ENCODE assay signal across 1 cellular context in genomic region chr14:99971087-99971928, GRCh38.
TF ChIP-seq lines count a peak whose summit lies in the region.

No MANE protein-coding gene starts in this region.

TF ChIP-seq in WTC11, 78 proteins besides CTCF, POLR2A, EP300 and RAD21 (continued from another document):
- TF ChIP-seq ARID4B (CRISPR knock-in tag; IDR thresholded peaks at IDR 0.05; ENCODE audit: borderline replicate concordance) (peak; percentile 69; the same call in 1 of the 2 replicates), TEAD1 (CRISPR knock-in tag; IDR thresholded peaks at IDR 0.05) (peak; percentile 15; the same call in 1 of the 2 replicates), MYBL2 (CRISPR knock-in tag; IDR thresholded peaks at IDR 0.05) (peak; percentile 43; the same call in 1 of the 2 replicates), MAX (CRISPR knock-in tag; IDR thresholded peaks at IDR 0.05) (peak; percentile 95), TEAD4 (CRISPR knock-in tag; IDR thresholded peaks at IDR 0.05) (no peak), TP53 (CRISPR knock-in tag; IDR thresholded peaks at IDR 0.05) (peak; percentile 80; the same call in 1 of the 2 replicates), ZNF138 (CRISPR knock-in tag; conservative IDR thresholded peaks at IDR 0.05) (peak; percentile 78; the same call in 1 of the 2 replicates), RELA (CRISPR knock-in tag; IDR thresholded peaks at IDR 0.05; ENCODE audit: borderline replicate concordance) (peak; percentile 75), ZBTB21 (CRISPR knock-in tag; IDR thresholded peaks at IDR 0.05; ENCODE audit: borderline replicate concordance) (0 out of 2 replicates have a peak, but pooled peaks have one; percentile 56), SP1 (CRISPR knock-in tag; conservative IDR thresholded peaks at IDR 0.05) (peak; percentile 75)
- TF ChIP-seq, protein P1, sequence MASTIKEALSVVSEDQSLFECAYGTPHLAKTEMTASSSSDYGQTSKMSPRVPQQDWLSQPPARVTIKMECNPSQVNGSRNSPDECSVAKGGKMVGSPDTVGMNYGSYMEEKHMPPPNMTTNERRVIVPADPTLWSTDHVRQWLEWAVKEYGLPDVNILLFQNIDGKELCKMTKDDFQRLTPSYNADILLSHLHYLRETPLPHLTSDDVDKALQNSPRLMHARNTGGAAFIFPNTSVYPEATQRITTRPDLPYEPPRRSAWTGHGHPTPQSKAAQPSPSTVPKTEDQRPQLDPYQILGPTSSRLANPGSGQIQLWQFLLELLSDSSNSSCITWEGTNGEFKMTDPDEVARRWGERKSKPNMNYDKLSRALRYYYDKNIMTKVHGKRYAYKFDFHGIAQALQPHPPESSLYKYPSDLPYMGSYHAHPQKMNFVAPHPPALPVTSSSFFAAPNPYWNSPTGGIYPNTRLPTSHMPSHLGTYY (CRISPR knock-in tag; IDR thresholded peaks at IDR 0.05): 0 out of 2 replicates have a peak, but pooled peaks have one; percentile 21
- TF ChIP-seq, protein P2, sequence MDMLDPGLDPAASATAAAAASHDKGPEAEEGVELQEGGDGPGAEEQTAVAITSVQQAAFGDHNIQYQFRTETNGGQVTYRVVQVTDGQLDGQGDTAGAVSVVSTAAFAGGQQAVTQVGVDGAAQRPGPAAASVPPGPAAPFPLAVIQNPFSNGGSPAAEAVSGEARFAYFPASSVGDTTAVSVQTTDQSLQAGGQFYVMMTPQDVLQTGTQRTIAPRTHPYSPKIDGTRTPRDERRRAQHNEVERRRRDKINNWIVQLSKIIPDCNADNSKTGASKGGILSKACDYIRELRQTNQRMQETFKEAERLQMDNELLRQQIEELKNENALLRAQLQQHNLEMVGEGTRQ (CRISPR knock-in tag; IDR thresholded peaks at IDR 0.05): peak; percentile 82
